ENCODE assay signal across 20 cellular contexts in genomic region chr15:42845581-42845980, GRCh38.
"Had no signal": no experiment of that assay in that cellular context is flagged by ENCODE, and none has a peak within 500 bp of the region (broad histone marks: within the 10 kb centered on the region; RNA-seq: fewer than 3 reads in every experiment).

No MANE protein-coding gene starts in this region.

- DNase-seq: activated CD4-positive, alpha-beta T cell treated with anti-CD3 and anti-CD28 coated beads for 36 hours; activated CD8-positive, alpha-beta T cell treated with anti-CD3 and anti-CD28 coated beads for 36 hours; activated effector memory CD4-positive, alpha-beta T cell treated with Interleukin-2 at 50 U/mL for 16 hours; activated naive CD4-positive, alpha-beta T cell treated with anti-CD3 and anti-CD28 coated beads, Interleukin-2, amount 50 U/mL, for 16 hours; activated T-cell treated with anti-CD3 and anti-CD28 coated beads, Interleukin-2, amount 50 U/mL, for 4 hours; adrenal gland; effector CD8-positive, alpha-beta T cell; kidney; left ventricle myocardium superior; mesenchymal stem cell; natural killer cell; retina; stimulated activated CD4-positive, alpha-beta T cell treated with anti-CD3 and anti-CD28 coated beads, Interleukin-2, amount 100 ng/mL, for 48 hours; stimulated activated naive CD4-positive, alpha-beta T cell; substantia nigra; T-helper 2 cell; transverse colon had no signal

- H3K4me3 ChIP-seq: adrenal gland, coronary artery, transverse colon had no signal

- H3K27me3 ChIP-seq: adrenal gland, neutrophil, transverse colon had no signal

- H3K36me3 ChIP-seq: adrenal gland, transverse colon had no signal

- ATAC-seq: activated CD4-positive, alpha-beta T cell treated with anti-CD3 and anti-CD28 coated beads for 36 hours; activated CD8-positive, alpha-beta T cell treated with anti-CD3 and anti-CD28 coated beads for 36 hours; activated T-cell treated with anti-CD3 and anti-CD28 coated beads, Interleukin-2, amount 50 U/mL, for 4 hours; left ventricle myocardium superior; natural killer cell had no signal

- H3K27ac ChIP-seq: adrenal gland, coronary artery, neutrophil, parathyroid adenoma, transverse colon had no signal
